7 cellular contexts compared by ENCODE assay signal in genomic region chr1:120972863-120973262, GRCh38.
A peak's percentile ranks its signal among the peaks of the same experiment; 100 is the strongest.
DNase-seq lines count a peak whose midpoint lies in the region; ATAC-seq and TF ChIP-seq lines count a peak whose summit lies in the region.
"Not testable (repeated sequence)": the region's sequence is repeated elsewhere in the genome, so short reads cannot be mapped to it uniquely, and the experiment has no call there.

No MANE protein-coding gene starts in this region.

- DNase-seq in GM23248 (peak; percentile 1), NOMO-1 treated with dmso at 0.1 percent for 144 hours (lab: John Stamatoyannopoulos, UW; ENCODE audit: unreplicated experiment) (peak; percentile 16), adrenal gland (peak; percentile 28 to 79 (median 60)), epithelial cell of proximal tubule (ENCODE audit: low read depth) (peak; percentile 45), lower lobe of right lung (peak; percentile 50), pulmonary artery endothelial cell (ENCODE audit: low read depth, low spot score) (peak; percentile 19)
- not testable (repeated sequence) for DNase-seq in heart right ventricle

- H3K79me2 ChIP-seq in GM23248 (ENCODE audit: insufficient read depth): not testable (repeated sequence)

- H3K9ac ChIP-seq in GM23248: not testable (repeated sequence)

- in situ Hi-C loops in GM23248 (cut with MboI): not testable (repeated sequence)

- H3K4me2 ChIP-seq in GM23248 (ENCODE audit: unreplicated experiment): not testable (repeated sequence)

- H3K36me3 ChIP-seq in GM23248 (ENCODE audit: low read depth); adrenal gland (replicated peaks in 1 of 2); heart right ventricle; lower lobe of right lung: not testable (repeated sequence)

- H3K27me3 ChIP-seq in GM23248 (replicated peaks; ENCODE audit: insufficient read depth); adrenal gland; heart right ventricle; lower lobe of right lung (ENCODE audit: low read depth): not testable (repeated sequence)

- H3K4me1 ChIP-seq in GM23248 (ENCODE audit: insufficient read depth); adrenal gland (replicated peaks in 1 of 2); heart right ventricle; lower lobe of right lung: not testable (repeated sequence)

- 7 to 10% methylated on average over 1 to 2 of the region's 2 CpGs for WGBS in GM23248 (ENCODE audit: low coverage in 1 of 2, low lambda C conversion rate in 2 of 2, missing lambda C conversion rate in 2 of 2), 2 experiments
- 0 to 11% (median 6%) methylated on average over 1 of the region's 2 CpGs for WGBS in adrenal gland, 4 donors
- WGBS in heart right ventricle, 2 donors: 12 to 16% methylated on average over 1 of the region's 2 CpGs

- not testable (repeated sequence) for H4K20me1 ChIP-seq in GM23248 (ENCODE audit: insufficient read depth)

- peak in 7 of 8 donors; percentile 38 to 83 (median 53) for ATAC-seq in heart right ventricle
- ATAC-seq in lower lobe of right lung: peak; percentile 87 to 88

- not testable (repeated sequence) for H3K27ac ChIP-seq in GM23248, heart right ventricle, lower lobe of right lung
- H3K27ac ChIP-seq in adrenal gland: peak overlapping the region in 1 of 5 donors; percentile 51

- H3K9me2 ChIP-seq in GM23248 (ENCODE audit: insufficient read depth): not testable (repeated sequence)

- not testable (repeated sequence) for TF ChIP-seq POLR2A in adrenal gland (IDR thresholded peaks at IDR 0.05)

- not testable (repeated sequence) for H3F3A ChIP-seq in GM23248 (ENCODE audit: insufficient read depth)

- not testable (repeated sequence) for H3K9me3 ChIP-seq in GM23248 (ENCODE audit: low read depth); adrenal gland (replicated peaks in 1 of 3); heart right ventricle; lower lobe of right lung

- not testable (repeated sequence) for H3K4me3 ChIP-seq in GM23248; adrenal gland; epithelial cell of proximal tubule (ENCODE audit: low read depth, low read length); heart right ventricle; lower lobe of right lung

- not testable (repeated sequence) for TF ChIP-seq CTCF in adrenal gland (IDR thresholded peaks at IDR 0.05); epithelial cell of proximal tubule (conservative IDR thresholded peaks at IDR 0.05; ENCODE audit: low read depth, low read length); heart right ventricle (IDR thresholded peaks at IDR 0.05); lower lobe of right lung (IDR thresholded peaks at IDR 0.05)

- intact Hi-C loops in adrenal gland (cut with DNase I); heart right ventricle (cut with DNase I); lower lobe of right lung (cut with DNase I): not testable (repeated sequence)

- not testable (repeated sequence) for H2AFZ ChIP-seq in GM23248
